1 cellular context compared by ENCODE assay signal in genomic region chr14:71374989-71375388, GRCh38.
TF ChIP-seq lines count a peak whose summit lies in the region.

No MANE protein-coding gene starts in this region.

TF ChIP-seq in H1, 55 proteins besides CTCF, POLR2A, EP300 and RAD21:
- TF ChIP-seq CHD1 (IDR thresholded peaks at IDR 0.05; ENCODE audit: low read depth, low read length) = no peak
- peak; percentile 52; the same call in 1 of the 2 replicates for TF ChIP-seq YY1 (IDR thresholded peaks at IDR 0.05; ENCODE audit: low read depth, low read length)
TF ChIP-seq in H1: peak in this region for 1.
